ENCODE assay signal across 1 cellular context in the genomic region with DNA sequence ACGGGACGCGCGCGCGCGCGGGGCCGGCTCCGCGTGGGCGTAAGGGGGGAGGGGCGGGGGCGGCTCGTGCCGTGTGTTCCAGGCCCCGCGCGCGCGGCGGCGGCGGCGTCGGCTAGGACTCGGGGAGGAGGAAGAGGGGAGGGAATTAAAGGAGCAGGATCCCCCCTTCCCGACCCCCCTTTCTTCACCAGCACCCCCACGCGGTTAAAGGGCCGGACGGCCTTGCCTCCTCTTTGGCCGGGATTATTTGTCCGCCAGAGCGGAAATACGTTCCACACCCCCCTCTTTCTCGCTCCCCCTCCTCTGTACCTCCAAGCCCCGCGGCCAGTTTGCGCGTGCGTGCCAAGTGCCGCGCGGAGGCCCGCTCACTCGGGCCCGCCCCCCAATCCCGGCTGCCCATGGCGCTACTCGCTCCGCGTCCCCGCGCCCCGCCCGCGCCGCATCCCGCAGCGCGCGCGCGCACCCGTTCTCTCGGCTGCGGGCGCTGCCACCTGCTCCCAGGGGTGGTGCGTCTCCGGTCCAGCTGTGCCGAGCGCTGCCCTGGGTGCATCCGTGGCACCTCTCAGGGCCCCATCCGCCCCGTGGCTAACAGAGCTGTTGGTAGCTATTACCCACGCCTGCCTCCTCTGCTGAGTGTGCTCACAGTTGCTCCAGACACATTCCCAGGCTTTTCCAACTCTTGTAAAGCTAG.
TF ChIP-seq lines count a peak whose summit lies in the region.

A gene with protein sequence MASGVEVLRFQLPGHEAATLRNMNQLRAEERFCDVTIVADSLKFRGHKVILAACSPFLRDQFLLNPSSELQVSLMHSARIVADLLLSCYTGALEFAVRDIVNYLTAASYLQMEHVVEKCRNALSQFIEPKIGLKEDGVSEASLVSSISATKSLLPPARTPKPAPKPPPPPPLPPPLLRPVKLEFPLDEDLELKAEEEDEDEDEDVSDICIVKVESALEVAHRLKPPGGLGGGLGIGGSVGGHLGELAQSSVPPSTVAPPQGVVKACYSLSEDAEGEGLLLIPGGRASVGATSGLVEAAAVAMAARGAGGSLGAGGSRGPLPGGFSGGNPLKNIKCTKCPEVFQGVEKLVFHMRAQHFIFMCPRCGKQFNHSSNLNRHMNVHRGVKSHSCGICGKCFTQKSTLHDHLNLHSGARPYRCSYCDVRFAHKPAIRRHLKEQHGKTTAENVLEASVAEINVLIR (minus strand): TSS at position 134 of the 691 bp plus-strand sequence. CDS start 781 bp downstream, outside the sequence.

TF ChIP-seq in HEK293, 187 proteins besides CTCF, POLR2A, EP300 and RAD21 (continued from another document and continues in another):
- TF ChIP-seq ZNF785 (tag by site-specific recombination; IDR thresholded peaks at IDR 0.05): no peak
- TF ChIP-seq GLI2 (tag by site-specific recombination; IDR thresholded peaks at IDR 0.05; ENCODE audit: borderline replicate concordance, low read depth): no peak
- TF ChIP-seq ZNF16 (tag by site-specific recombination; IDR thresholded peaks at IDR 0.05; ENCODE audit: low read depth): no peak
- TF ChIP-seq, protein P1, sequence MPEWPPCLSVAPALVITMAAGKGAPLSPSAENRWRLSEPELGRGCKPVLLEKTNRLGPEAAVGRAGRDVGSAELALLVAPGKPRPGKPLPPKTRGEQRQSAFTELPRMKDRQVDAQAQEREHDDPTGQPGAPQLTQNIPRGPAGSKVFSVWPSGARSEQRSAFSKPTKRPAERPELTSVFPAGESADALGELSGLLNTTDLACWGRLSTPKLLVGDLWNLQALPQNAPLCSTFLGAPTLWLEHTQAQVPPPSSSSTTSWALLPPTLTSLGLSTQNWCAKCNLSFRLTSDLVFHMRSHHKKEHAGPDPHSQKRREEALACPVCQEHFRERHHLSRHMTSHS (tag by site-specific recombination; IDR thresholded peaks at IDR 0.05): no peak
- no peak for TF ChIP-seq ZNF701 (tag by site-specific recombination; IDR thresholded peaks at IDR 0.05)
- TF ChIP-seq, protein P2, sequence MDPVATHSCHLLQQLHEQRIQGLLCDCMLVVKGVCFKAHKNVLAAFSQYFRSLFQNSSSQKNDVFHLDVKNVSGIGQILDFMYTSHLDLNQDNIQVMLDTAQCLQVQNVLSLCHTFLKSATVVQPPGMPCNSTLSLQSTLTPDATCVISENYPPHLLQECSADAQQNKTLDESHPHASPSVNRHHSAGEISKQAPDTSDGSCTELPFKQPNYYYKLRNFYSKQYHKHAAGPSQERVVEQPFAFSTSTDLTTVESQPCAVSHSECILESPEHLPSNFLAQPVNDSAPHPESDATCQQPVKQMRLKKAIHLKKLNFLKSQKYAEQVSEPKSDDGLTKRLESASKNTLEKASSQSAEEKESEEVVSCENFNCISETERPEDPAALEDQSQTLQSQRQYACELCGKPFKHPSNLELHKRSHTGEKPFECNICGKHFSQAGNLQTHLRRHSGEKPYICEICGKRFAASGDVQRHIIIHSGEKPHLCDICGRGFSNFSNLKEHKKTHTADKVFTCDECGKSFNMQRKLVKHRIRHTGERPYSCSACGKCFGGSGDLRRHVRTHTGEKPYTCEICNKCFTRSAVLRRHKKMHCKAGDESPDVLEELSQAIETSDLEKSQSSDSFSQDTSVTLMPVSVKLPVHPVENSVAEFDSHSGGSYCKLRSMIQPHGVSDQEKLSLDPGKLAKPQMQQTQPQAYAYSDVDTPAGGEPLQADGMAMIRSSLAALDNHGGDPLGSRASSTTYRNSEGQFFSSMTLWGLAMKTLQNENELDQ (tag by site-specific recombination; IDR thresholded peaks at IDR 0.05; ENCODE audit: low read depth): no peak
- 0 out of 2 replicates have a peak, but pooled peaks have one; percentile 37 for TF ChIP-seq ZNF600 (tag by site-specific recombination; IDR thresholded peaks at IDR 0.05)
- no peak for TF ChIP-seq ZNF174 (tag by site-specific recombination; IDR thresholded peaks at IDR 0.05)
- TF ChIP-seq, protein P3, sequence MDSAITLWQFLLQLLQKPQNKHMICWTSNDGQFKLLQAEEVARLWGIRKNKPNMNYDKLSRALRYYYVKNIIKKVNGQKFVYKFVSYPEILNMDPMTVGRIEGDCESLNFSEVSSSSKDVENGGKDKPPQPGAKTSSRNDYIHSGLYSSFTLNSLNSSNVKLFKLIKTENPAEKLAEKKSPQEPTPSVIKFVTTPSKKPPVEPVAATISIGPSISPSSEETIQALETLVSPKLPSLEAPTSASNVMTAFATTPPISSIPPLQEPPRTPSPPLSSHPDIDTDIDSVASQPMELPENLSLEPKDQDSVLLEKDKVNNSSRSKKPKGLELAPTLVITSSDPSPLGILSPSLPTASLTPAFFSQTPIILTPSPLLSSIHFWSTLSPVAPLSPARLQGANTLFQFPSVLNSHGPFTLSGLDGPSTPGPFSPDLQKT (IDR thresholded peaks at IDR 0.05; ENCODE audit: borderline replicate concordance, low read depth, low read length): no peak
- TF ChIP-seq KLF1 (tag by site-specific recombination; IDR thresholded peaks at IDR 0.05): no peak
- TF ChIP-seq, protein P4, sequence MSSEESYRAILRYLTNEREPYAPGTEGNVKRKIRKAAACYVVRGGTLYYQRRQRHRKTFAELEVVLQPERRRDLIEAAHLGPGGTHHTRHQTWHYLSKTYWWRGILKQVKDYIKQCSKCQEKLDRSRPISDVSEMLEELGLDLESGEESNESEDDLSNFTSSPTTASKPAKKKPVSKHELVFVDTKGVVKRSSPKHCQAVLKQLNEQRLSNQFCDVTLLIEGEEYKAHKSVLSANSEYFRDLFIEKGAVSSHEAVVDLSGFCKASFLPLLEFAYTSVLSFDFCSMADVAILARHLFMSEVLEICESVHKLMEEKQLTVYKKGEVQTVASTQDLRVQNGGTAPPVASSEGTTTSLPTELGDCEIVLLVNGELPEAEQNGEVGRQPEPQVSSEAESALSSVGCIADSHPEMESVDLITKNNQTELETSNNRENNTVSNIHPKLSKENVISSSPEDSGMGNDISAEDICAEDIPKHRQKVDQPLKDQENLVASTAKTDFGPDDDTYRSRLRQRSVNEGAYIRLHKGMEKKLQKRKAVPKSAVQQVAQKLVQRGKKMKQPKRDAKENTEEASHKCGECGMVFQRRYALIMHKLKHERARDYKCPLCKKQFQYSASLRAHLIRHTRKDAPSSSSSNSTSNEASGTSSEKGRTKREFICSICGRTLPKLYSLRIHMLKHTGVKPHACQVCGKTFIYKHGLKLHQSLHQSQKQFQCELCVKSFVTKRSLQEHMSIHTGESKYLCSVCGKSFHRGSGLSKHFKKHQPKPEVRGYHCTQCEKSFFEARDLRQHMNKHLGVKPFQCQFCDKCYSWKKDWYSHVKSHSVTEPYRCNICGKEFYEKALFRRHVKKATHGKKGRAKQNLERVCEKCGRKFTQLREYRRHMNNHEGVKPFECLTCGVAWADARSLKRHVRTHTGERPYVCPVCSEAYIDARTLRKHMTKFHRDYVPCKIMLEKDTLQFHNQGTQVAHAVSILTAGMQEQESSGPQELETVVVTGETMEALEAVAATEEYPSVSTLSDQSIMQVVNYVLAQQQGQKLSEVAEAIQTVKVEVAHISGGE (tag by site-specific recombination; conservative IDR thresholded peaks at IDR 0.05; ENCODE audit: low read depth): peak; percentile 35; the same call in 1 of the 2 replicates
- TF ChIP-seq, protein P5, sequence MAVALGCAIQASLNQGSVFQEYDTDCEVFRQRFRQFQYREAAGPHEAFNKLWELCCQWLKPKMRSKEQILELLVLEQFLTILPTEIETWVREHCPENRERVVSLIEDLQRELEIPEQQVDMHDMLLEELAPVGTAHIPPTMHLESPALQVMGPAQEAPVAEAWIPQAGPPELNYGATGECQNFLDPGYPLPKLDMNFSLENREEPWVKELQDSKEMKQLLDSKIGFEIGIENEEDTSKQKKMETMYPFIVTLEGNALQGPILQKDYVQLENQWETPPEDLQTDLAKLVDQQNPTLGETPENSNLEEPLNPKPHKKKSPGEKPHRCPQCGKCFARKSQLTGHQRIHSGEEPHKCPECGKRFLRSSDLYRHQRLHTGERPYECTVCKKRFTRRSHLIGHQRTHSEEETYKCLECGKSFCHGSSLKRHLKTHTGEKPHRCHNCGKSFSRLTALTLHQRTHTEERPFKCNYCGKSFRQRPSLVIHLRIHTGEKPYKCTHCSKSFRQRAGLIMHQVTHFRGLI (tag by site-specific recombination; IDR thresholded peaks at IDR 0.05): 0 out of 2 replicates have a peak, but pooled peaks have one; percentile 25
- TF ChIP-seq ZNF433 (tag by site-specific recombination; IDR thresholded peaks at IDR 0.05; ENCODE audit: low read depth): no peak
- TF ChIP-seq BCL11B (tag by site-specific recombination; IDR thresholded peaks at IDR 0.05; ENCODE audit: low read depth): no peak
- TF ChIP-seq, protein P6, sequence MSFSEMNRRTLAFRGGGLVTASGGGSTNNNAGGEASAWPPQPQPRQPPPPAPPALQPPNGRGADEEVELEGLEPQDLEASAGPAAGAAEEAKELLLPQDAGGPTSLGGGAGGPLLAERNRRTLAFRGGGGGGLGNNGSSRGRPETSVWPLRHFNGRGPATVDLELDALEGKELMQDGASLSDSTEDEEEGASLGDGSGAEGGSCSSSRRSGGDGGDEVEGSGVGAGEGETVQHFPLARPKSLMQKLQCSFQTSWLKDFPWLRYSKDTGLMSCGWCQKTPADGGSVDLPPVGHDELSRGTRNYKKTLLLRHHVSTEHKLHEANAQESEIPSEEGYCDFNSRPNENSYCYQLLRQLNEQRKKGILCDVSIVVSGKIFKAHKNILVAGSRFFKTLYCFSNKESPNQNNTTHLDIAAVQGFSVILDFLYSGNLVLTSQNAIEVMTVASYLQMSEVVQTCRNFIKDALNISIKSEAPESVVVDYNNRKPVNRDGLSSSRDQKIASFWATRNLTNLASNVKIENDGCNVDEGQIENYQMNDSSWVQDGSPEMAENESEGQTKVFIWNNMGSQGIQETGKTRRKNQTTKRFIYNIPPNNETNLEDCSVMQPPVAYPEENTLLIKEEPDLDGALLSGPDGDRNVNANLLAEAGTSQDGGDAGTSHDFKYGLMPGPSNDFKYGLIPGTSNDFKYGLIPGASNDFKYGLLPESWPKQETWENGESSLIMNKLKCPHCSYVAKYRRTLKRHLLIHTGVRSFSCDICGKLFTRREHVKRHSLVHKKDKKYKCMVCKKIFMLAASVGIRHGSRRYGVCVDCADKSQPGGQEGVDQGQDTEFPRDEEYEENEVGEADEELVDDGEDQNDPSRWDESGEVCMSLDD (tag by site-specific recombination; IDR thresholded peaks at IDR 0.05): peak; percentile 98
- peak; percentile 17; the same call in 1 of the 2 replicates for TF ChIP-seq ZBTB8A (tag by site-specific recombination; IDR thresholded peaks at IDR 0.05)
- TF ChIP-seq SCRT2 (tag by site-specific recombination; IDR thresholded peaks at IDR 0.05): no peak
- peak; percentile 77 for TF ChIP-seq KLF9 (tag by site-specific recombination; IDR thresholded peaks at IDR 0.05; ENCODE audit: low read depth)
- TF ChIP-seq ZNF501 (tag by site-specific recombination; IDR thresholded peaks at IDR 0.05): peak; percentile 62; the same call in 1 of the 2 replicates
- TF ChIP-seq, protein P7, sequence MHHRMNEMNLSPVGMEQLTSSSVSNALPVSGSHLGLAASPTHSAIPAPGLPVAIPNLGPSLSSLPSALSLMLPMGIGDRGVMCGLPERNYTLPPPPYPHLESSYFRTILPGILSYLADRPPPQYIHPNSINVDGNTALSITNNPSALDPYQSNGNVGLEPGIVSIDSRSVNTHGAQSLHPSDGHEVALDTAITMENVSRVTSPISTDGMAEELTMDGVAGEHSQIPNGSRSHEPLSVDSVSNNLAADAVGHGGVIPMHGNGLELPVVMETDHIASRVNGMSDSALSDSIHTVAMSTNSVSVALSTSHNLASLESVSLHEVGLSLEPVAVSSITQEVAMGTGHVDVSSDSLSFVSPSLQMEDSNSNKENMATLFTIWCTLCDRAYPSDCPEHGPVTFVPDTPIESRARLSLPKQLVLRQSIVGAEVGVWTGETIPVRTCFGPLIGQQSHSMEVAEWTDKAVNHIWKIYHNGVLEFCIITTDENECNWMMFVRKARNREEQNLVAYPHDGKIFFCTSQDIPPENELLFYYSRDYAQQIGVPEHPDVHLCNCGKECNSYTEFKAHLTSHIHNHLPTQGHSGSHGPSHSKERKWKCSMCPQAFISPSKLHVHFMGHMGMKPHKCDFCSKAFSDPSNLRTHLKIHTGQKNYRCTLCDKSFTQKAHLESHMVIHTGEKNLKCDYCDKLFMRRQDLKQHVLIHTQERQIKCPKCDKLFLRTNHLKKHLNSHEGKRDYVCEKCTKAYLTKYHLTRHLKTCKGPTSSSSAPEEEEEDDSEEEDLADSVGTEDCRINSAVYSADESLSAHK (tag by site-specific recombination; IDR thresholded peaks at IDR 0.05): no peak
- TF ChIP-seq, protein P8, sequence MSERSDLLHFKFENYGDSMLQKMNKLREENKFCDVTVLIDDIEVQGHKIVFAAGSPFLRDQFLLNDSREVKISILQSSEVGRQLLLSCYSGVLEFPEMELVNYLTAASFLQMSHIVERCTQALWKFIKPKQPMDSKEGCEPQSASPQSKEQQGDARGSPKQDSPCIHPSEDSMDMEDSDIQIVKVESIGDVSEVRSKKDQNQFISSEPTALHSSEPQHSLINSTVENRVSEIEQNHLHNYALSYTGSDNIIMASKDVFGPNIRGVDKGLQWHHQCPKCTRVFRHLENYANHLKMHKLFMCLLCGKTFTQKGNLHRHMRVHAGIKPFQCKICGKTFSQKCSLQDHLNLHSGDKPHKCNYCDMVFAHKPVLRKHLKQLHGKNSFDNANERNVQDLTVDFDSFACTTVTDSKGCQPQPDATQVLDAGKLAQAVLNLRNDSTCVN (tag by site-specific recombination; optimal IDR thresholded peaks at IDR 0.05): peak; percentile 86
- 0 out of 2 replicates have a peak, but pooled peaks have one; percentile 11 for TF ChIP-seq ZNF843 (tag by site-specific recombination; IDR thresholded peaks at IDR 0.05)
- no peak for TF ChIP-seq ZNF530 (tag by site-specific recombination; IDR thresholded peaks at IDR 0.05; ENCODE audit: low read depth)
- no peak for TF ChIP-seq ZNF19 (tag by site-specific recombination; IDR thresholded peaks at IDR 0.05; ENCODE audit: low read depth)
- peak; percentile 57; the same call in 1 of the 2 replicates for TF ChIP-seq KLF16 (tag by site-specific recombination; IDR thresholded peaks at IDR 0.05)
- TF ChIP-seq OVOL3 (tag by site-specific recombination; IDR thresholded peaks at IDR 0.05): no peak
- TF ChIP-seq ZNF473 (tag by site-specific recombination; IDR thresholded peaks at IDR 0.05): no peak
- no peak for TF ChIP-seq ZNF391 (tag by site-specific recombination; IDR thresholded peaks at IDR 0.05; ENCODE audit: borderline replicate concordance, low read depth)
- TF ChIP-seq ZNF175 (tag by site-specific recombination; IDR thresholded peaks at IDR 0.05): no peak
- TF ChIP-seq ZXDB (tag by site-specific recombination; IDR thresholded peaks at IDR 0.05): peak; percentile 59
- peak; percentile 72 for TF ChIP-seq ZNF335 (tag by site-specific recombination; conservative IDR thresholded peaks at IDR 0.05)
- TF ChIP-seq, protein P9, sequence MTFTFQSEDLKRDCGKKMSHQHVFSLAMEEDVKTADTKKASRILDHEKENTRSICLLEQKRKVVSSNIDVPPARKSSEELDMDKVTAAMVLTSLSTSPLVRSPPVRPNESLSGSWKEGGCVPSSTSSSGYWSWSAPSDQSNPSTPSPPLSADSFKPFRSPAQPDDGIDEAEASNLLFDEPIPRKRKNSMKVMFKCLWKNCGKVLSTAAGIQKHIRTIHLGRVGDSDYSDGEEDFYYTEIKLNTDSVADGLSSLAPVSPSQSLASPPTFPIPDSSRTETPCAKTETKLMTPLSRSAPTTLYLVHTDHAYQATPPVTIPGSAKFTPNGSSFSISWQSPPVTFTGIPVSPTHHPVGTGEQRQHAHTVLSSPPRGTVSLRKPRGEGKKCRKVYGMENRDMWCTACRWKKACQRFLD (tag by site-specific recombination; IDR thresholded peaks at IDR 0.05): no peak
- no peak for TF ChIP-seq ZNF791 (tag by site-specific recombination; IDR thresholded peaks at IDR 0.05)
